12 cellular contexts compared by ENCODE assay signal in the genomic region with DNA sequence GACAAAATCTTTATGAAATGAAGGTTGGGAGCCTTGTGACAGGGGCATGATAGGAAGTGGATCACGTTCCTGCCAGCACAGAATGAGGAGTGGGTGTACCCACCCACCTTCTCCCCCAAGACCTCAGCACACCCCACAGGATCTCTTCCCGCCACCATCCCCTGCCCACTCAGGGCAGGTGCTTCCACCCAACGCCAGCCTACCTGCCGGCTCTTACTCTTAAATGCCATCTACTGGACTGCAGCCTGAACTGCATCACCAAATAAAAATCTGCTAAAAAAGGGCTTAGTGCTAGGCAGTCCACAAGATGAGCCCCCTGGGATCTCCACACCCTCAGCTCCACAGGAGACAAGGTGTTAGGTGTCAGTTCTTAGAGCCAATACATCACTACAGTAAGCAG. TPM values are rescaled to one million over a fixed set of nuclear protein-coding genes. Genes with fewer than 3 reads are reported as not detected.
DNase-seq lines count a peak whose midpoint lies in the region; ATAC-seq and TF ChIP-seq lines count a peak whose summit lies in the region.
"Had no signal": no experiment of that assay in that cellular context is flagged by ENCODE, and none has a peak within 500 bp of the region (broad histone marks: within the 10 kb centered on the region; RNA-seq: fewer than 3 reads in every experiment).

No MANE protein-coding gene starts in this region.

- H3K9me2 ChIP-seq in HCT116 (ENCODE audit: insufficient read depth), result no peaks in the 10 kb centered on the region

- BruUV-seq in Calu3 (replicated peaks; lab: Mats Ljungman, UMichigan), result no TSS peak
- BruUV-seq in HCT116 (replicated peaks; lab: Mats Ljungman, UMichigan), result no TSS peak

- WGBS in tibial nerve, 2 donors, result 76 to 84% methylated on average over 4 of the region's 4 CpGs

- H3K36me3 Mint-ChIP-seq in Calu3 (ENCODE audit: insufficient read depth, unreplicated experiment) (no peaks in the 10 kb centered on the region), WTC11 (peaks cover 25% of the 10 kb centered on the region)

- TF ChIP-seq RAD21 in HCT116 (IDR thresholded peaks at IDR 0.05; ENCODE audit: low read depth), result peak; percentile 28; the same call in 1 of the 2 replicates

- CTCF ChIA-PET in Calu3 (lab: Charles Lee), result no interaction called here
- CTCF ChIA-PET in HCT116 (lab: Charles Lee), result interaction anchor here (1.3 kb wide), 1 partner anchor 10 kb away, joined by 4 read pairs; no protein-coding TSS in a partner anchor
- CTCF ChIA-PET in WTC11 (lab: Charles Lee), result interaction anchor here (0.7 to 1.2 kb wide), 4 partner anchors 17 to 1513 kb away, joined by 3 to 6 read pairs (median 3); no protein-coding TSS in a partner anchor

- no peak overlapping the region for H3K9ac ChIP-seq in HCT116 (ENCODE audit: low read length)

- peaks cover 11% of the 10 kb centered on the region for H3K79me2 ChIP-seq in HCT116 (ENCODE audit: insufficient read depth, low read length)

- POLR2A ChIA-PET in HCT116 (lab: Charles Lee), result interaction anchor here (2.0 kb wide), 1 partner anchor 486 kb away, joined by 5 read pairs; a partner anchor contains a TSS
- POLR2A ChIA-PET in WTC11 (lab: Charles Lee), result no interaction called here

- H3K9me3 Mint-ChIP-seq in Calu3 (ENCODE audit: low read depth, unreplicated experiment) (peaks cover 5% of the 10 kb centered on the region), WTC11 (peaks cover 20% of the 10 kb centered on the region)

- H2AFZ ChIP-seq in HCT116 (ENCODE audit: low read depth, low read length, poor library complexity, severe bottlenecking), result no peak overlapping the region

- no peak overlapping the region for H3K4me3 Mint-ChIP-seq in Calu3 (ENCODE audit: low read depth, unreplicated experiment)
- no peak overlapping the region for H3K4me3 Mint-ChIP-seq in WTC11

- no peak overlapping the region for H3K4me2 ChIP-seq in HCT116 (ENCODE audit: low read length)

- H3K36me3 ChIP-seq in HCT116 (ENCODE audit: control insufficient read depth in 1 of 2, insufficient read depth in 2 of 2, low read length in 2 of 2), result peaks cover 0 to 2% of the 10 kb centered on the region in 2 experiments; a peak in 1 of 4 replicates
- peaks cover 2% of the 10 kb centered on the region for H3K36me3 ChIP-seq in kidney epithelial cell (ENCODE audit: control insufficient read depth, insufficient read depth, low read length)
- peaks cover 0 to 64% (median 0%) of the 10 kb centered on the region in 3 donors for H3K36me3 ChIP-seq in tibial nerve
- H3K36me3 ChIP-seq: colonic mucosa had no signal

- no peaks in the 10 kb centered on the region for H4K20me1 ChIP-seq in HCT116 (ENCODE audit: insufficient read depth)

- no peaks in the 10 kb centered on the region for H3K4me1 Mint-ChIP-seq in Calu3 (ENCODE audit: low read depth, unreplicated experiment)
- H3K4me1 Mint-ChIP-seq in WTC11, result no peaks in the 10 kb centered on the region

- H3K27me3 ChIP-seq in HCT116 (ENCODE audit: insufficient read depth, low read length) (no peaks in the 10 kb centered on the region), kidney epithelial cell (ENCODE audit: control insufficient read depth, insufficient read depth, low read length) (no peaks in the 10 kb centered on the region), tibial nerve (no peaks in the 10 kb centered on the region)
- H3K27me3 ChIP-seq: colonic mucosa had no signal

- H3K27ac ChIP-seq in HCT116 (ENCODE audit: low read depth, low read length) (no peak overlapping the region), tibial nerve (no peak overlapping the region)
- H3K27ac ChIP-seq: colonic mucosa had no signal

- intact Hi-C loops in Calu3 (cut with micrococcal nuclease; ENCODE audit: unreplicated experiment), result no loop called here
- intact Hi-C loops in HCT116 (cut with micrococcal nuclease), result no loop called here

- ATAC-seq in HCT116, result peak; percentile 92
- ATAC-seq in WTC11, result peak; percentile 97
- ATAC-seq: sciatic nerve had no signal

- no peaks in the 10 kb centered on the region for H3K27me3 Mint-ChIP-seq in Calu3 (ENCODE audit: unreplicated experiment)
- H3K27me3 Mint-ChIP-seq in WTC11 (ENCODE audit: low read depth), result no peaks in the 10 kb centered on the region

- TF ChIP-seq EP300 in tibial nerve (IDR thresholded peaks at IDR 0.05), result no peak

- H3K9me3 ChIP-seq in HCT116 (ENCODE audit: control insufficient read depth in 1 of 2, insufficient read depth in 1 of 2, low read depth in 1 of 2, low read length in 2 of 2), result peaks cover 5 to 11% of the 10 kb centered on the region in 2 experiments; a peak in 2 of 4 replicates
- peaks cover 0 to 24% (median 3%) of the 10 kb centered on the region in 4 donors for H3K9me3 ChIP-seq in tibial nerve
- H3K9me3 ChIP-seq: colonic mucosa had no signal

- H3K4me3 ChIP-seq in HCT116 (replicated peaks in 1 of 2; ENCODE audit: low read depth in 1 of 2, low read length in 2 of 2), result no peak overlapping the region
- no peak overlapping the region for H3K4me3 ChIP-seq in kidney epithelial cell (ENCODE audit: low read depth, low read length)
- no peak overlapping the region for H3K4me3 ChIP-seq in tibial nerve
- H3K4me3 ChIP-seq: colonic mucosa had no signal

- TF ChIP-seq CTCF in Calu3 (IDR thresholded peaks at IDR 0.05; ENCODE audit: unreplicated experiment), result peak; percentile 40
- TF ChIP-seq CTCF in HCT116 (IDR thresholded peaks at IDR 0.05 in 2 of 3, conservative IDR thresholded peaks at IDR 0.05 in 1 of 3; ENCODE audit: borderline replicate concordance in 1 of 3, insufficient read depth in 1 of 3, low read depth in 2 of 3, low read length in 2 of 3), result peak in 2 of 3 experiments; percentile 51 to 65; a peak in 4 of 6 replicates
- TF ChIP-seq CTCF in WTC11 (IDR thresholded peaks at IDR 0.05), result peak; percentile 66
- peak; percentile 20 for TF ChIP-seq CTCF in kidney epithelial cell (IDR thresholded peaks at IDR 0.05; ENCODE audit: insufficient read depth, low read length, poor library complexity, severe bottlenecking)
- no peak for TF ChIP-seq CTCF in tibial nerve (IDR thresholded peaks at IDR 0.05)

- RAD21 ChIA-PET in HCT116 (lab: Charles Lee; ENCODE audit: low non-redundant PET in 1 of 2, low total read pairs in 2 of 2, uncharacterized antibody in 2 of 2, unreplicated experiment in 2 of 2), result no interaction called here

- H3K27ac Mint-ChIP-seq in Calu3 (ENCODE audit: unreplicated experiment) (no peak overlapping the region), WTC11 (no peak overlapping the region)

- TF ChIP-seq POLR2A in HCT116 (IDR thresholded peaks at IDR 0.05; ENCODE audit: borderline replicate concordance, extremely low read depth, insufficient read depth, insufficient read length) (no peak), tibial nerve (IDR thresholded peaks at IDR 0.05) (no peak)

- no peaks in the 10 kb centered on the region for H3K4me1 ChIP-seq in HCT116 (ENCODE audit: control insufficient read depth in 1 of 2, insufficient read depth in 2 of 2, low read length in 2 of 2)
- H3K4me1 ChIP-seq in tibial nerve, result no peaks in the 10 kb centered on the region
- H3K4me1 ChIP-seq: colonic mucosa had no signal

- no peak for DNase-seq in Calu3
- no peak for DNase-seq in HCT116 (ENCODE audit: low read depth, low spot score)
- peak; percentile 42 for DNase-seq in WTC11 (ENCODE audit: low spot score)
- DNase-seq in kidney epithelial cell (ENCODE audit: low read depth), result no peak
- DNase-seq in globus pallidus (ENCODE audit: low spot score), result no peak
- DNase-seq in tibial nerve (ENCODE audit: low spot score in 2 of 2), result no peak
- DNase-seq in NCI-H1694 treated with DMSO at 0.1 percent for 48 hours (lab: John Stamatoyannopoulos, UW), result no peak
- no peak for DNase-seq in HPDE6-E6E7 (ENCODE audit: extremely low spot score)
- DNase-seq: colonic mucosa, glutamatergic neuron, NCI-H2227 treated with DMSO at 0.1 percent for 48 hours had no signal

TF ChIP-seq in HCT116, 20 proteins besides CTCF, POLR2A, EP300 and RAD21 (continues in another document):
- TF ChIP-seq, protein P1, sequence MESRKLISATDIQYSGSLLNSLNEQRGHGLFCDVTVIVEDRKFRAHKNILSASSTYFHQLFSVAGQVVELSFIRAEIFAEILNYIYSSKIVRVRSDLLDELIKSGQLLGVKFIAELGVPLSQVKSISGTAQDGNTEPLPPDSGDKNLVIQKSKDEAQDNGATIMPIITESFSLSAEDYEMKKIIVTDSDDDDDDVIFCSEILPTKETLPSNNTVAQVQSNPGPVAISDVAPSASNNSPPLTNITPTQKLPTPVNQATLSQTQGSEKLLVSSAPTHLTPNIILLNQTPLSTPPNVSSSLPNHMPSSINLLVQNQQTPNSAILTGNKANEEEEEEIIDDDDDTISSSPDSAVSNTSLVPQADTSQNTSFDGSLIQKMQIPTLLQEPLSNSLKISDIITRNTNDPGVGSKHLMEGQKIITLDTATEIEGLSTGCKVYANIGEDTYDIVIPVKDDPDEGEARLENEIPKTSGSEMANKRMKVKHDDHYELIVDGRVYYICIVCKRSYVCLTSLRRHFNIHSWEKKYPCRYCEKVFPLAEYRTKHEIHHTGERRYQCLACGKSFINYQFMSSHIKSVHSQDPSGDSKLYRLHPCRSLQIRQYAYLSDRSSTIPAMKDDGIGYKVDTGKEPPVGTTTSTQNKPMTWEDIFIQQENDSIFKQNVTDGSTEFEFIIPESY (IDR thresholded peaks at IDR 0.05; ENCODE audit: extremely low read depth, insufficient replicate concordance, low read length), result no peak
- no peak for TF ChIP-seq SRF (IDR thresholded peaks at IDR 0.05; ENCODE audit: low read depth)

TF ChIP-seq in WTC11, 78 proteins besides CTCF, POLR2A, EP300 and RAD21 (continues in another document):
- TF ChIP-seq, protein P2, sequence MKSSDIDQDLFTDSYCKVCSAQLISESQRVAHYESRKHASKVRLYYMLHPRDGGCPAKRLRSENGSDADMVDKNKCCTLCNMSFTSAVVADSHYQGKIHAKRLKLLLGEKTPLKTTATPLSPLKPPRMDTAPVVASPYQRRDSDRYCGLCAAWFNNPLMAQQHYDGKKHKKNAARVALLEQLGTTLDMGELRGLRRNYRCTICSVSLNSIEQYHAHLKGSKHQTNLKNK (CRISPR knock-in tag; IDR thresholded peaks at IDR 0.05), result no peak
- TF ChIP-seq SP1 (CRISPR knock-in tag; conservative IDR thresholded peaks at IDR 0.05) (no peak), TCF7 (CRISPR knock-in tag; IDR thresholded peaks at IDR 0.05; ENCODE audit: low read depth) (no peak)

RNA-seq across cellular contexts. Expression of a gene that starts 20.6 kb away (rescaled TPM):
- 10.0 and 12.8 TPM in 2 replicates for total RNA-seq in Calu3 (2022)
- 16.7 TPM for total RNA-seq in HCT116 (2021; ENCODE audit: unreplicated experiment)
- polyA plus RNA-seq in HCT116 (2012), result 17.3 and 20.9 TPM in 2 replicates
- 13.3 to 15.1 TPM (median 14.4 TPM) in 3 replicates for total RNA-seq in WTC11 (2021)
- total RNA-seq in kidney epithelial cell, result 11.0 and 18.2 TPM in 2 replicates
- 10 to 100 TPM; 14.7 to 36.6 (median 16.1) TPM for total RNA-seq in tibial nerve

Comparison
In these comparisons a context has a peak if more than half of its experiments do, and no peak if none do; other contexts are left out.
1. CTCF ChIP-seq: peak in Calu3 (single experiment), HCT116 (2 of 3), WTC11 (single experiment) and kidney epithelial cell (single experiment); none in tibial nerve (0 of 5).